ENCODE assay signal across 9 cellular contexts in genomic region chr2:206239157-206239556, GRCh38.
"Had no signal": no experiment of that assay in that cellular context is flagged by ENCODE, and none has a peak within 500 bp of the region (broad histone marks: within the 10 kb centered on the region; RNA-seq: fewer than 3 reads in every experiment).

No MANE protein-coding gene starts in this region.

- H2AFZ ChIP-seq: GM23248 had no signal

- H3K4me1 Mint-ChIP-seq: IgD-negative memory B cell had no signal

- H3K27ac ChIP-seq: GM23248, HL-60 had no signal

- H3K9me3 Mint-ChIP-seq: HFFc6 had no signal

- H3K9ac ChIP-seq: GM23248 had no signal

- H3K4me3 ChIP-seq: GM23248, HAP-1 had no signal

- ATAC-seq: HCT116 had no signal

- H3K27ac Mint-ChIP-seq: HFFc6, IgD-negative memory B cell had no signal

- H3K36me3 ChIP-seq: HAP-1 had no signal

- DNase-seq: GM23248, HFFc6, KG1 had no signal

- H3K36me3 Mint-ChIP-seq: IgD-negative memory B cell had no signal

- FAIRE-seq: H1, H54 had no signal

- H3K4me3 Mint-ChIP-seq: HFFc6, IgD-negative memory B cell had no signal
